6 cellular contexts compared by ENCODE assay signal in genomic region chr9:136726631-136727191, GRCh38. TPM values are rescaled to one million over a fixed set of nuclear protein-coding genes. Genes with fewer than 3 reads are reported as not detected.
DNase-seq lines count a peak whose midpoint lies in the region; ATAC-seq and TF ChIP-seq lines count a peak whose summit lies in the region.

No MANE protein-coding gene starts in this region.

- H3K9me2 ChIP-seq in OCI-LY7 (ENCODE audit: insufficient read depth, low read length), result no peaks in the 10 kb centered on the region

- peak overlapping the region; percentile 78 for H3K27ac ChIP-seq in OCI-LY7 (ENCODE audit: low read depth, low read length, poor library complexity, severe bottlenecking)
- no peak overlapping the region for H3K27ac ChIP-seq in trophoblast cell (ENCODE audit: low read depth, low read length)

- POLR2A ChIA-PET in OCI-LY7 (lab: Charles Lee), result interaction anchor here (0.7 to 1.0 kb wide), 3 partner anchors 11 to 159 kb away, joined by 3 to 4 read pairs (median 3); partner anchors contain the start of gene TRAF2

- H3K36me3 ChIP-seq in OCI-LY7 (ENCODE audit: insufficient read depth, low read length) (peaks cover 60% of the 10 kb centered on the region), trophoblast cell (ENCODE audit: control insufficient read depth in 1 of 2, insufficient read depth in 2 of 2, low read length in 2 of 2) (peaks cover 46 to 47% of the 10 kb centered on the region in 2 experiments)

- in situ Hi-C loops in Caki2 (cut with HindIII; ENCODE audit: low pct_unique_long_range_greater_than_20kb, low sequenced_read_pairs), result no loop called here

- H3K9me3 ChIP-seq in OCI-LY7 (ENCODE audit: low read length), result no peaks in the 10 kb centered on the region
- peaks cover 3% of the 10 kb centered on the region for H3K9me3 ChIP-seq in trophoblast cell (ENCODE audit: insufficient read depth, low read depth, low read length)

- no peaks in the 10 kb centered on the region for H3K27me3 ChIP-seq in trophoblast cell (ENCODE audit: insufficient read depth, low read length)

- H2AK5ac ChIP-seq in trophoblast cell (ENCODE audit: low read length), result no peak overlapping the region

- H4K8ac ChIP-seq in trophoblast cell (ENCODE audit: low read depth, low read length), result no peak overlapping the region

- CTCF ChIA-PET in OCI-LY7 (lab: Charles Lee; ENCODE audit: unreplicated experiment), result interaction anchor here (0.5 kb wide), 1 partner anchor 307 kb away, joined by 6 read pairs; no protein-coding TSS in a partner anchor

- H3K4ac ChIP-seq in trophoblast cell (ENCODE audit: low read depth, low read length), result peak overlapping the region; percentile 4

- TF ChIP-seq CTCF in OCI-LY7 (conservative IDR thresholded peaks at IDR 0.05; ENCODE audit: low read length), result peak; percentile 85
- peak; percentile 36 for TF ChIP-seq CTCF in choroid plexus epithelial cell (conservative IDR thresholded peaks at IDR 0.05; ENCODE audit: low read depth, low read length)

- peaks cover 27% of the 10 kb centered on the region for H4K20me1 ChIP-seq in OCI-LY7 (ENCODE audit: insufficient read depth, low read length)

- no TSS peak for BruUV-seq in OCI-LY7 (replicated peaks; lab: Mats Ljungman, UMichigan)

- no peak for ATAC-seq in GM21576 (IDR thresholded peaks at IDR 0.05; ENCODE audit: unreplicated experiment)

- no CpG with 5 or more reads among the region's 18 CpGs for WGBS in trophoblast cell (ENCODE audit: extremely low coverage, insufficient coverage, insufficient read length)

- H3K4me1 ChIP-seq in OCI-LY7 (ENCODE audit: insufficient read depth, low read length, poor library complexity, severe bottlenecking) (peaks cover 32% of the 10 kb centered on the region), trophoblast cell (ENCODE audit: control insufficient read depth in 1 of 2, insufficient read depth in 2 of 2, low read length in 2 of 2) (peaks cover 14 to 18% of the 10 kb centered on the region in 2 experiments)

- peak; percentile 52 for DNase-seq in Caki2 (ENCODE audit: low read depth)
- peak; percentile 87 for DNase-seq in OCI-LY7 (ENCODE audit: low spot score)
- DNase-seq in choroid plexus epithelial cell (ENCODE audit: low read depth), result no peak
- peak in 1 of 2 donors; percentile 55 for DNase-seq in trophoblast cell
- no peak for DNase-seq in mesenteric fat pad (ENCODE audit: low spot score)

- H2AFZ ChIP-seq in OCI-LY7 (ENCODE audit: low read length) (no peak overlapping the region), trophoblast cell (ENCODE audit: insufficient read depth, low read length, poor library complexity) (no peak overlapping the region)

- no peak overlapping the region for H2BK120ac ChIP-seq in trophoblast cell (ENCODE audit: insufficient read depth, low read length, poor library complexity)

- no peak overlapping the region for H2BK12ac ChIP-seq in trophoblast cell (ENCODE audit: low read length)

- H4K91ac ChIP-seq in trophoblast cell (ENCODE audit: low read depth, low read length), result no peak overlapping the region

- no peak overlapping the region for H3K18ac ChIP-seq in trophoblast cell (ENCODE audit: low read length)

- H4K12ac ChIP-seq in trophoblast cell (ENCODE audit: low read depth, low read length), result no peak overlapping the region

- H3K79me1 ChIP-seq in trophoblast cell (ENCODE audit: low read length), result peaks cover 19% of the 10 kb centered on the region

- no peak overlapping the region for H3K9ac ChIP-seq in trophoblast cell (ENCODE audit: low read length)

- H2BK5ac ChIP-seq in trophoblast cell (ENCODE audit: low read depth, low read length, poor library complexity), result no peak overlapping the region

- intact Hi-C loops in OCI-LY7 (cut with micrococcal nuclease; ENCODE audit: unreplicated experiment), result no loop called here

- H3K4me2 ChIP-seq in OCI-LY7 (ENCODE audit: low read length) (peak overlapping the region; percentile 93), trophoblast cell (ENCODE audit: low read length) (peak overlapping the region; percentile 93)

- H3K79me2 ChIP-seq in OCI-LY7 (ENCODE audit: insufficient read depth, low read depth, low read length) (peaks cover 41% of the 10 kb centered on the region), trophoblast cell (ENCODE audit: control insufficient read depth, insufficient read depth, low read length, poor library complexity) (peaks cover 12% of the 10 kb centered on the region)

- H3K23ac ChIP-seq in trophoblast cell (ENCODE audit: low read length), result no peak overlapping the region

- H3K14ac ChIP-seq in trophoblast cell (ENCODE audit: low read length), result no peak overlapping the region

- H3K4me3 ChIP-seq in OCI-LY7 (ENCODE audit: low read depth, low read length, poor library complexity, severe bottlenecking) (peak overlapping the region; percentile 100), choroid plexus epithelial cell (ENCODE audit: low read depth, low read length) (peak overlapping the region; percentile 90), trophoblast cell (ENCODE audit: low read depth, low read length) (no peak overlapping the region)

RNA-seq across cellular contexts. Expression of gene DIPK1B, which starts 14.3 kb away (rescaled TPM):
- total RNA-seq in Caki2 (2014; rRNA removed; shearing (Covaris generic); ENCODE audit: low replicate concordance), result 12.5 and 19.5 TPM in 2 replicates
- 13.3 and 13.9 TPM in 2 replicates for total RNA-seq in OCI-LY7 (2014; rRNA removed; shearing (Covaris generic))
- 0.30 and 0.74 TPM in 2 replicates for total RNA-seq in OCI-LY7 (2022)
- polyA plus RNA-seq in trophoblast cell (2013), result 29.3 and 30.2 TPM in 2 replicates
- 3.9 TPM for total RNA-seq in mesenteric fat pad

RNA-seq across cellular contexts. Expression of gene LCN10, which starts 16.0 kb away (rescaled TPM):
- total RNA-seq in Caki2 (2014; rRNA removed; shearing (Covaris generic); ENCODE audit: low replicate concordance), result not detected in 2 replicates
- total RNA-seq in OCI-LY7 (2014; rRNA removed; shearing (Covaris generic)), result not detected in 2 replicates
- total RNA-seq in OCI-LY7 (2022) (not detected in 2 replicates), mesenteric fat pad (9.2 TPM)
- 0.03 and 0.06 TPM in 2 replicates for polyA plus RNA-seq in trophoblast cell (2013)

RNA-seq across cellular contexts. Expression of gene LCN6, which starts 21.6 kb away (rescaled TPM):
- total RNA-seq in Caki2 (2014; rRNA removed; shearing (Covaris generic); ENCODE audit: low replicate concordance), result not detected in 2 replicates
- total RNA-seq in OCI-LY7 (2014; rRNA removed; shearing (Covaris generic)), result not detected in 2 replicates
- total RNA-seq in OCI-LY7 (2022) (not detected in 2 replicates), mesenteric fat pad (16.2 TPM)
- polyA plus RNA-seq in trophoblast cell (2013), result not detected in 2 replicates

RNA-seq across cellular contexts. Expression of gene LCN8, which starts 31.3 kb away (rescaled TPM):
- total RNA-seq in Caki2 (2014; rRNA removed; shearing (Covaris generic); ENCODE audit: low replicate concordance), result not detected in 2 replicates
- total RNA-seq in OCI-LY7 (2014; rRNA removed; shearing (Covaris generic)), result not detected in 2 replicates
- total RNA-seq in OCI-LY7 (2022) (not detected in 2 replicates), mesenteric fat pad (not detected)
- 0.03 TPM in 1 of 2 replicates, not detected in the other for polyA plus RNA-seq in trophoblast cell (2013)

RNA-seq across cellular contexts. Expression of gene LCN15, which starts 37.6 kb away (rescaled TPM):
- not detected in 2 replicates for total RNA-seq in Caki2 (2014; rRNA removed; shearing (Covaris generic); ENCODE audit: low replicate concordance)
- total RNA-seq in OCI-LY7 (2014; rRNA removed; shearing (Covaris generic)), result not detected in 2 replicates
- total RNA-seq in OCI-LY7 (2022), result not detected in 2 replicates
- 0.08 and 0.19 TPM in 2 replicates for polyA plus RNA-seq in trophoblast cell (2013)
- total RNA-seq in mesenteric fat pad, result 0.32 TPM

Comparison
In these comparisons a context has a peak if more than half of its experiments do, and no peak if none do; other contexts are left out.
1. DNase-seq: peak in Caki2 (single experiment) and OCI-LY7 (single experiment); none in choroid plexus epithelial cell (single experiment) and mesenteric fat pad (single experiment).
2. RNA of gene LCN10, which starts 16.0 kb away (total RNA-seq): 9.2 TPM in mesenteric fat pad (single experiment); not detected in Caki2 and not detected in OCI-LY7; every median in the first group is over 10 times any median in the second.
3. RNA of gene LCN6, which starts 21.6 kb away (total RNA-seq): 16.2 TPM in mesenteric fat pad (single experiment); not detected in Caki2 and not detected in OCI-LY7; every median in the first group is over 10 times any median in the second.